ENCODE assay signal across 6 cellular contexts in genomic region chr17:67645195-67645594, GRCh38.
DNase-seq lines count a peak whose midpoint lies in the region; ATAC-seq, FAIRE-seq and TF ChIP-seq lines count a peak whose summit lies in the region.
"Not testable (repeated sequence)": the region's sequence is repeated elsewhere in the genome, so short reads cannot be mapped to it uniquely, and the experiment has no call there.

No MANE protein-coding gene starts in this region.

- H3K36me3 Mint-ChIP-seq in activated T-cell treated with anti-CD3 and anti-CD28 coated beads, Interleukin-2, amount 50 U/mL, for 24 hours (ENCODE audit: low read depth), result peaks cover 19% of the 10 kb centered on the region
- not testable (repeated sequence) for H3K36me3 Mint-ChIP-seq in activated naive CD4-positive, alpha-beta T cell treated with anti-CD3 and anti-CD28 coated beads, Interleukin-2, amount 50 U/mL, for 24 hours

- not testable (repeated sequence) for TF ChIP-seq EP300 in K562 (IDR thresholded peaks at IDR 0.05; ENCODE audit: low read length)

- intact Hi-C loops in K562 (cut with micrococcal nuclease); posterior vena cava (cut with DNase I): not testable (repeated sequence)

- not testable (repeated sequence) for H2AFZ ChIP-seq in K562 (ENCODE audit: low read depth, low read length)

- not testable (repeated sequence) for ATAC-seq in K562

- POLR2A ChIA-PET in HEK293T (lab: Yijun Ruan, JAX), result not testable (repeated sequence)
- POLR2A ChIA-PET in K562 (lab: Yijun Ruan, JAX), result interaction anchor here (0.5 to 1.0 kb wide), 2 partner anchors 10 to 653 kb away, joined by 3 to 5 read pairs; no protein-coding TSS in a partner anchor

- not testable (repeated sequence) for H3K27me3 ChIP-seq in WERI-Rb-1 (ENCODE audit: insufficient read depth, low read depth, severe bottlenecking)
- peaks cover 21 to 41% of the 10 kb centered on the region in 2 experiments for H3K27me3 ChIP-seq in K562 (ENCODE audit: control insufficient read depth in 2 of 2, insufficient read depth in 2 of 2, low read length in 2 of 2)

- CTCF ChIA-PET in HEK293T (lab: Yijun Ruan, JAX); K562 (lab: Yijun Ruan, JAX; ENCODE audit: low intra/inter-chr PET ratio): not testable (repeated sequence)

- H3K27ac Mint-ChIP-seq in activated T-cell treated with anti-CD3 and anti-CD28 coated beads, Interleukin-2, amount 50 U/mL, for 24 hours, result peak overlapping the region; percentile 15
- peak overlapping the region; percentile 30 for H3K27ac Mint-ChIP-seq in activated naive CD4-positive, alpha-beta T cell treated with anti-CD3 and anti-CD28 coated beads, Interleukin-2, amount 50 U/mL, for 24 hours

- not testable (repeated sequence) for BruUV-seq in K562 (replicated peaks; lab: Mats Ljungman, UMichigan)

- H3K36me3 ChIP-seq in WERI-Rb-1; K562 (ENCODE audit: control insufficient read depth, insufficient read depth, low read length): not testable (repeated sequence)

- H3K79me2 ChIP-seq in K562 (ENCODE audit: control insufficient read depth, insufficient read depth, low read length), result not testable (repeated sequence)

- not testable (repeated sequence) for DNase-seq in HEK293T (ENCODE audit: extremely low spot score); activated T-cell treated with anti-CD3 and anti-CD28 coated beads, Interleukin-2, amount 50 U/mL, for 24 hours; K562 (ENCODE audit: extremely low read depth in 1 of 4, low spot score in 3 of 4)
- DNase-seq in WERI-Rb-1, result peak; percentile 37
- peak; percentile 2 for DNase-seq in posterior vena cava (ENCODE audit: low spot score)

- H3K4me1 Mint-ChIP-seq in activated T-cell treated with anti-CD3 and anti-CD28 coated beads, Interleukin-2, amount 50 U/mL, for 24 hours (ENCODE audit: low read depth), result peaks cover 12% of the 10 kb centered on the region
- H3K4me1 Mint-ChIP-seq in activated naive CD4-positive, alpha-beta T cell treated with anti-CD3 and anti-CD28 coated beads, Interleukin-2, amount 50 U/mL, for 24 hours, result not testable (repeated sequence)

- not testable (repeated sequence) for H3K4me3 Mint-ChIP-seq in activated T-cell treated with anti-CD3 and anti-CD28 coated beads, Interleukin-2, amount 50 U/mL, for 24 hours; activated naive CD4-positive, alpha-beta T cell treated with anti-CD3 and anti-CD28 coated beads, Interleukin-2, amount 50 U/mL, for 24 hours

- H3K9ac ChIP-seq in K562 (ENCODE audit: insufficient read depth in 1 of 2, low read depth in 2 of 2, low read length in 2 of 2), result not testable (repeated sequence)

- not testable (repeated sequence) for H3K4me3 ChIP-seq in WERI-Rb-1 (ENCODE audit: low read depth, low read length); K562

- not testable (repeated sequence) for TF ChIP-seq RAD21 in K562 (CRISPR knock-in tag; conservative IDR thresholded peaks at IDR 0.05 in 1 of 2, IDR thresholded peaks at IDR 0.05 in 1 of 2)

- H3K9me3 Mint-ChIP-seq in activated T-cell treated with anti-CD3 and anti-CD28 coated beads, Interleukin-2, amount 50 U/mL, for 24 hours; activated naive CD4-positive, alpha-beta T cell treated with anti-CD3 and anti-CD28 coated beads, Interleukin-2, amount 50 U/mL, for 24 hours: not testable (repeated sequence)

- not testable (repeated sequence) for H3K4me2 ChIP-seq in K562 (ENCODE audit: insufficient read depth, low read length)

- H3K27ac ChIP-seq in WERI-Rb-1; K562 (ENCODE audit: extremely low read depth, low read depth, low read length): not testable (repeated sequence)

- H4K20me1 ChIP-seq in K562 (replicated peaks; ENCODE audit: control insufficient read depth, insufficient read depth, low read length), result not testable (repeated sequence)

- H3K4me1 ChIP-seq in K562 (replicated peaks in 1 of 2; ENCODE audit: control insufficient read depth in 2 of 2, insufficient read depth in 2 of 2, low read length in 2 of 2), result not testable (repeated sequence)

- H3K9me3 ChIP-seq in WERI-Rb-1 (ENCODE audit: severe bottlenecking); K562 (replicated peaks; ENCODE audit: control insufficient read depth, insufficient read depth, low read depth, low read length): not testable (repeated sequence)

- not testable (repeated sequence) for H3K27me3 Mint-ChIP-seq in activated T-cell treated with anti-CD3 and anti-CD28 coated beads, Interleukin-2, amount 50 U/mL, for 24 hours; activated naive CD4-positive, alpha-beta T cell treated with anti-CD3 and anti-CD28 coated beads, Interleukin-2, amount 50 U/mL, for 24 hours

- in situ Hi-C loops in K562 (cut with MboI), result not testable (repeated sequence)

- H3K9me1 ChIP-seq in K562 (ENCODE audit: control insufficient read depth, insufficient read depth, low read length), result not testable (repeated sequence)

- 4% methylated on average over 3 of the region's 8 CpGs for WGBS in K562 (ENCODE audit: insufficient coverage, low coverage, missing lambda C conversion rate)

- not testable (repeated sequence) for FAIRE-seq in K562 (lab: Jason Lieb, UNC)

- not testable (repeated sequence) for TF ChIP-seq CTCF in WERI-Rb-1 (IDR thresholded peaks at IDR 0.05; ENCODE audit: low read depth, low read length); K562 (IDR thresholded peaks at IDR 0.05 in 2 of 3, conservative IDR thresholded peaks at IDR 0.05 in 1 of 3; ENCODE audit: insufficient read depth in 2 of 3, low read depth in 1 of 3, low read length in 3 of 3)

- not testable (repeated sequence) for TF ChIP-seq POLR2A in K562 (conservative IDR thresholded peaks at IDR 0.05)

TF ChIP-seq in HEK293T, 16 proteins besides CTCF, POLR2A, EP300 and RAD21:
- TF ChIP-seq PKNOX1 (IDR thresholded peaks at IDR 0.05), result peak; percentile 72

TF ChIP-seq in K562, 482 proteins besides CTCF, POLR2A, EP300 and RAD21:
- TF ChIP-seq PKNOX1 (IDR thresholded peaks at IDR 0.05) (peak; percentile 76), PBX2 (tag; conservative IDR thresholded peaks at IDR 0.05; ENCODE audit: low read depth) (0 out of 2 replicates have a peak, but pooled peaks have one; percentile 7)
- TF ChIP-seq PBX2 (CRISPR knock-in tag; IDR thresholded peaks at IDR 0.05; ENCODE audit: low read depth), result not testable (repeated sequence)
TF ChIP-seq in K562: peak in this region for 2; not testable (repeated sequence) for 480.
